In the genomic region with DNA sequence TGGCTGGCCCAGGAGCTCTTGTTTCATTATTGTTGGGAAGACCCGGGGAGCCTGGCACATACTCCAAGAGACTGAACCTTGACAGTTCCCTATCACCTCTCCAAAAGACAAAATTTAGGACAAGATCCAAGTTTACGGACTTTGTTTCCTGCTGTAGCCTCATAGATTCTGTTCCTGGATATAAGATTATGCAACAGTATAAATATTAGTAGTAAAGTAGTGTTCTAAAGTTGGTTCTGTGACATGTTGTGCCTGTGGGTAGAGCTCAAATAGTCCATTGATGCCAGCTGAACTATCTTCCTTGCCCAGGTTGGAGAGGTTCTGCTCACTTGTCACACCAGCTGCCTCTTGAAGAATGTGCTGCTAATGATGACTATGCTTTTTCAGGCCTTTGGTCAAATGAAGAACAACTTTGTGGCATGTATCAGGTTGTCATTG, we compare ENCODE assay signal across 14 cellular contexts.
"Had no signal": no experiment of that assay in that cellular context is flagged by ENCODE, and none has a peak within 500 bp of the region (broad histone marks: within the 10 kb centered on the region; RNA-seq: fewer than 3 reads in every experiment).

No MANE protein-coding gene starts in this region.

- H3K4me3 Mint-ChIP-seq: activated CD8-positive, alpha-beta T cell treated with anti-CD3 and anti-CD28 coated beads, Interleukin-2, amount 10 ng/mL, durations not matched to agents 7 days and 5 days; activated naive CD8-positive, alpha-beta T cell; natural killer cell; stimulated activated naive CD8-positive, alpha-beta T cell treated with anti-CD3 and anti-CD28 coated beads, Interleukin-15, Interleukin-2, amounts not matched to agents 100 ng/mL and 50 ng/mL, for 24 hours; T-helper 17 cell had no signal

- H3K36me3 Mint-ChIP-seq: activated naive CD8-positive, alpha-beta T cell; natural killer cell had no signal

- ATAC-seq: activated CD8-positive, alpha-beta T cell treated with anti-CD3 and anti-CD28 coated beads, Interleukin-2, amount 10 ng/mL, durations not matched to agents 7 days and 5 days; esophagus mucosa; mucosa of descending colon; natural killer cell; T-helper 17 cell had no signal

- DNase-seq: activated CD4-positive, alpha-beta T cell treated with anti-CD3 and anti-CD28 coated beads for 48 hours; activated CD8-positive, alpha-beta memory T cell treated with anti-CD3 and anti-CD28 coated beads, Interleukin-2, amount 50 U/mL, for 4 hours; activated CD8-positive, alpha-beta T cell treated with anti-CD3 and anti-CD28 coated beads, Interleukin-2, amount 10 ng/mL, durations not matched to agents 7 days and 5 days; activated gamma-delta T cell; activated T-cell treated with anti-CD3 and anti-CD28 coated beads, Interleukin-2, amount 50 U/mL, for 48 hours; amniotic stem cell; hypothalamus; kidney glomerular epithelial cell; mucosa of descending colon; natural killer cell; T-helper 17 cell had no signal

- H3K27ac Mint-ChIP-seq: activated CD8-positive, alpha-beta T cell treated with anti-CD3 and anti-CD28 coated beads, Interleukin-2, amount 10 ng/mL, durations not matched to agents 7 days and 5 days; activated naive CD8-positive, alpha-beta T cell; natural killer cell; stimulated activated naive CD8-positive, alpha-beta T cell treated with anti-CD3 and anti-CD28 coated beads, Interleukin-15, Interleukin-2, amounts not matched to agents 100 ng/mL and 50 ng/mL, for 24 hours; T-helper 17 cell had no signal

- H3K4me1 Mint-ChIP-seq: natural killer cell, T-helper 17 cell had no signal

- H3K9me3 Mint-ChIP-seq: natural killer cell; stimulated activated naive CD8-positive, alpha-beta T cell treated with anti-CD3 and anti-CD28 coated beads, Interleukin-15, Interleukin-2, amounts not matched to agents 100 ng/mL and 50 ng/mL, for 24 hours had no signal

- H3K27me3 Mint-ChIP-seq: activated naive CD8-positive, alpha-beta T cell; T-helper 17 cell had no signal
